In genomic region chr14:105064721-105065143, GRCh38 we compare ENCODE assay signal across 8 cellular contexts. TPM values are rescaled to one million over a fixed set of nuclear protein-coding genes. Genes with fewer than 3 reads are reported as not detected.
A peak's percentile ranks its signal among the peaks of the same experiment; 100 is the strongest.
DNase-seq lines count a peak whose midpoint lies in the region; ATAC-seq, FAIRE-seq and TF ChIP-seq lines count a peak whose summit lies in the region.

No MANE protein-coding gene starts in this region.

- DNase-seq in activated naive CD4-positive, alpha-beta T cell treated with anti-CD3 and anti-CD28 coated beads for 36 hours: peak; percentile 50
- no peak for DNase-seq in activated naive CD4-positive, alpha-beta T cell treated with anti-CD3 and anti-CD28 coated beads, Interleukin-2, amount 50 U/mL, for 16 hours
- DNase-seq in activated T-cell treated with anti-CD3 and anti-CD28 coated beads, Interleukin-2, amount 50 U/mL, for 48 hours: peak; percentile 56 to 62
- DNase-seq in left kidney (ENCODE audit: low read depth, low spot score) (peak; percentile 49), type B pancreatic cell (ENCODE audit: extremely low spot score, unreplicated experiment) (no peak), frontal cortex (ENCODE audit: low spot score in 2 of 2) (no peak), gastrocnemius medialis (no peak), GM19239 (ENCODE audit: insufficient read length, low spot score) (no peak)

- no peaks in the 10 kb centered on the region for H3K36me3 ChIP-seq in gastrocnemius medialis

- CTCF ChIA-PET in activated naive CD4-positive, alpha-beta T cell treated with anti-CD3 and anti-CD28 coated beads for 36 hours (lab: Charles Lee): interaction anchor here (1.1 to 3.0 kb wide), 3 partner anchors 19 to 25 kb away, joined by 4 to 11 read pairs (median 10); no protein-coding TSS in a partner anchor

- peak overlapping the region in 2 of 4 donors; percentile 13 to 66 for H3K27ac ChIP-seq in gastrocnemius medialis

- H3K9me3 Mint-ChIP-seq in activated naive CD4-positive, alpha-beta T cell treated with anti-CD3 and anti-CD28 coated beads for 36 hours: no peaks in the 10 kb centered on the region
- H3K9me3 Mint-ChIP-seq in type B pancreatic cell: no peaks in the 10 kb centered on the region

- H3K27ac Mint-ChIP-seq in activated naive CD4-positive, alpha-beta T cell treated with anti-CD3 and anti-CD28 coated beads for 36 hours: peak overlapping the region; percentile 96
- peak overlapping the region; percentile 39 for H3K27ac Mint-ChIP-seq in type B pancreatic cell

- H3K9me3 ChIP-seq in gastrocnemius medialis: no peaks in the 10 kb centered on the region

- peak overlapping the region; percentile 84 for H3K4me3 Mint-ChIP-seq in activated naive CD4-positive, alpha-beta T cell treated with anti-CD3 and anti-CD28 coated beads for 36 hours
- no peak overlapping the region for H3K4me3 Mint-ChIP-seq in type B pancreatic cell

- no peaks in the 10 kb centered on the region for H3K27me3 Mint-ChIP-seq in activated naive CD4-positive, alpha-beta T cell treated with anti-CD3 and anti-CD28 coated beads for 36 hours (ENCODE audit: low read depth)
- H3K27me3 Mint-ChIP-seq in type B pancreatic cell: no peaks in the 10 kb centered on the region

- TF ChIP-seq CTCF in type B pancreatic cell (conservative IDR thresholded peaks at IDR 0.05) (no peak), gastrocnemius medialis (IDR thresholded peaks at IDR 0.05 in 4 of 5, conservative IDR thresholded peaks at IDR 0.05 in 1 of 5) (no peak)

- H3K4me1 Mint-ChIP-seq in activated naive CD4-positive, alpha-beta T cell treated with anti-CD3 and anti-CD28 coated beads for 36 hours (ENCODE audit: low read depth): peaks cover 81% of the 10 kb centered on the region
- H3K4me1 Mint-ChIP-seq in type B pancreatic cell (ENCODE audit: unreplicated experiment): peaks cover under 1% of the 10 kb centered on the region

- no peaks in the 10 kb centered on the region for H3K27me3 ChIP-seq in gastrocnemius medialis

- FAIRE-seq in frontal cortex (lab: Jason Lieb, UNC): no peak
- no peak for FAIRE-seq in GM19239 (lab: Jason Lieb, UNC)

- H3K36me3 Mint-ChIP-seq in activated naive CD4-positive, alpha-beta T cell treated with anti-CD3 and anti-CD28 coated beads for 36 hours (ENCODE audit: low read depth): peaks cover 11% of the 10 kb centered on the region
- no peaks in the 10 kb centered on the region for H3K36me3 Mint-ChIP-seq in type B pancreatic cell

- in situ Hi-C loops in gastrocnemius medialis (cut with MboI; ENCODE audit: low sequenced_read_pairs in 4 of 4): no loop called here

- H3K4me1 ChIP-seq in gastrocnemius medialis: peaks cover 4 to 11% of the 10 kb centered on the region in 2 donors

- no peak for ATAC-seq in gastrocnemius medialis

- no peak for TF ChIP-seq POLR2A in gastrocnemius medialis (IDR thresholded peaks at IDR 0.05)

- peak overlapping the region in 1 of 4 donors; percentile 30 for H3K4me3 ChIP-seq in gastrocnemius medialis

- intact Hi-C loops in activated naive CD4-positive, alpha-beta T cell treated with anti-CD3 and anti-CD28 coated beads for 36 hours (cut with micrococcal nuclease): loop anchor here (1.0 to 10.0 kb wide), 4 partner anchors 23 to 426 kb away; partner anchors contain the start of genes CDCA4, SIVA1 and TEDC1
- intact Hi-C loops in gastrocnemius medialis (cut with DNase I; ENCODE audit: low total_unique reads): no loop called here

RNA-seq across cellular contexts. Expression of gene GPR132, which starts 0.5 kb away (rescaled TPM):
- 10 to 100 TPM; 11.3 to 15.3 TPM for total RNA-seq in activated naive CD4-positive, alpha-beta T cell treated with anti-CD3 and anti-CD28 coated beads for 36 hours
- total RNA-seq in type B pancreatic cell (ENCODE audit: low replicate concordance): 0.24 and 0.33 TPM in 2 replicates
- total RNA-seq in frontal cortex: 1.2 TPM
- total RNA-seq in gastrocnemius medialis: under 1 TPM; 0.07 to 0.61 (median 0.26) TPM

RNA-seq across cellular contexts. Expression of gene CDCA4, which starts 43.8 kb away (rescaled TPM):
- 10 to 100 TPM; 59.6 to 60.4 TPM for total RNA-seq in activated naive CD4-positive, alpha-beta T cell treated with anti-CD3 and anti-CD28 coated beads for 36 hours
- 21.2 and 29.7 TPM in 2 replicates for total RNA-seq in type B pancreatic cell (ENCODE audit: low replicate concordance)
- total RNA-seq in frontal cortex: 11.0 TPM
- total RNA-seq in gastrocnemius medialis: 1 to 10 TPM in 3 of 4 donors, under 1 TPM in 1; 0.71 to 2.2 (median 1.8) TPM

Comparison
In these comparisons a context has a peak if more than half of its experiments do, and no peak if none do; other contexts are left out.
1. DNase-seq: peak in activated naive CD4-positive, alpha-beta T cell treated with anti-CD3 and anti-CD28 coated beads for 36 hours (single experiment), activated T-cell treated with anti-CD3 and anti-CD28 coated beads, Interleukin-2, amount 50 U/mL, for 48 hours (2 of 2) and left kidney (single experiment); none in activated naive CD4-positive, alpha-beta T cell treated with anti-CD3 and anti-CD28 coated beads, Interleukin-2, amount 50 U/mL, for 16 hours (single experiment), type B pancreatic cell (single experiment), frontal cortex (0 of 2), gastrocnemius medialis (0 of 2) and GM19239 (single experiment).